Comparison of ENCODE assay signal across 1 cellular context in genomic region chr9:125750656-125751035, GRCh38.
TF ChIP-seq lines count a peak whose summit lies in the region.

No MANE protein-coding gene starts in this region.

TF ChIP-seq in GM23338, 12 proteins besides CTCF, POLR2A, EP300 and RAD21 (continued from another document):
- TF ChIP-seq NANOG (IDR thresholded peaks at IDR 0.05; ENCODE audit: borderline replicate concordance) (no peak), EZH2 (IDR thresholded peaks at IDR 0.05; ENCODE audit: low read depth, unreplicated experiment) (no peak)
